Comparison of ENCODE assay signal across 23 cellular contexts in genomic region chr9:109255394-109255793, GRCh38.
A peak's percentile ranks its signal among the peaks of the same experiment; 100 is the strongest.
DNase-seq lines count a peak whose midpoint lies in the region; ATAC-seq and TF ChIP-seq lines count a peak whose summit lies in the region.
"Had no signal": no experiment of that assay in that cellular context is flagged by ENCODE, and none has a peak within 500 bp of the region (broad histone marks: within the 10 kb centered on the region; RNA-seq: fewer than 3 reads in every experiment).

No MANE protein-coding gene starts in this region.

- no peaks in the 10 kb centered on the region for H3K9me3 ChIP-seq in mammary epithelial cell (replicated peaks; ENCODE audit: insufficient read depth, low read length)
- no peaks in the 10 kb centered on the region for H3K9me3 ChIP-seq in Panc1 (ENCODE audit: control insufficient read depth, insufficient read depth, low read depth, low read length)
- no peaks in the 10 kb centered on the region for H3K9me3 ChIP-seq in thyroid gland
- H3K9me3 ChIP-seq: BLaER1 treated with 17β-estradiol and CSF1 and Interleukin-3, amounts not matched to agents 10 nM and 100 nM; SJSA1 had no signal

- no peak overlapping the region for H2AFZ ChIP-seq in mammary epithelial cell (ENCODE audit: low read depth, low read length)
- H2AFZ ChIP-seq: GM23338 had no signal

- BruUV-seq in MCF 10A (replicated peaks; lab: Mats Ljungman, UMichigan), result no TSS peak
- no TSS peak for BruUV-seq in mammary epithelial cell (replicated peaks; lab: Mats Ljungman, UMichigan)
- BruUV-seq in Panc1 (replicated peaks; lab: Mats Ljungman, UMichigan), result no TSS peak

- intact Hi-C loops in MCF 10A (cut with micrococcal nuclease), result loop anchor here (2.0 kb wide), 1 partner anchor 61 kb away; no protein-coding TSS in a partner anchor
- intact Hi-C loops in mammary epithelial cell (cut with micrococcal nuclease), result no loop called here
- intact Hi-C loops in Panc1 (cut with micrococcal nuclease; ENCODE audit: unreplicated experiment), result no loop called here
- intact Hi-C loops in thyroid gland (cut with DNase I), result no loop called here

- H3K27me3 ChIP-seq in mammary epithelial cell (ENCODE audit: insufficient read depth, low read length) (no peaks in the 10 kb centered on the region), Panc1 (ENCODE audit: control insufficient read depth, insufficient read depth, low read length) (no peaks in the 10 kb centered on the region), thyroid gland (no peaks in the 10 kb centered on the region)
- H3K27me3 ChIP-seq: BLaER1 treated with 17β-estradiol and CSF1 and Interleukin-3, amounts not matched to agents 10 nM and 100 nM; SJSA1 had no signal

- peaks cover 17% of the 10 kb centered on the region for H3K36me3 Mint-ChIP-seq in MCF 10A (ENCODE audit: insufficient read depth, unreplicated experiment)

- 94% methylated on average over 9 of the region's 15 CpGs for whole genome bisulfite sequencing in mammary epithelial cell (ENCODE audit: low coverage, missing lambda C conversion rate)
- 91 to 96% methylated on average over 15 of the region's 15 CpGs for WGBS in thyroid gland, 2 donors

- H4K20me1 ChIP-seq in mammary epithelial cell (ENCODE audit: insufficient read depth, low read length), result no peaks in the 10 kb centered on the region
- H4K20me1 ChIP-seq: BLaER1 treated with 17β-estradiol and CSF1 and Interleukin-3, amounts not matched to agents 10 nM and 100 nM had no signal

- H3K4me3 ChIP-seq in mammary epithelial cell (replicated peaks in 1 of 3; ENCODE audit: insufficient read depth in 1 of 3, low read depth in 2 of 3, low read length in 3 of 3) (no peak overlapping the region), Panc1 (ENCODE audit: low read depth in 2 of 2, low read length in 2 of 2) (no peak overlapping the region), thyroid gland (replicated peaks in 1 of 3) (no peak overlapping the region)
- H3K4me3 ChIP-seq: BLaER1 treated with 17β-estradiol and CSF1 and Interleukin-3, amounts not matched to agents 10 nM and 100 nM; GM23338; SJSA1 had no signal

- H3K4me2 ChIP-seq in mammary epithelial cell (ENCODE audit: insufficient read depth, low read depth, low read length), result no peak overlapping the region
- H3K4me2 ChIP-seq: BLaER1 treated with 17β-estradiol and CSF1 and Interleukin-3, amounts not matched to agents 10 nM and 100 nM; GM23338 had no signal

- no peak for DNase-seq in MCF 10A (ENCODE audit: unreplicated experiment)
- DNase-seq in mammary epithelial cell, result no peak
- no peak for DNase-seq in Panc1 (ENCODE audit: low read depth, low spot score)
- peak; percentile 70 for DNase-seq in left lobe of liver (ENCODE audit: low spot score)
- no peak for DNase-seq in thyroid gland
- no peak for DNase-seq in occipital lobe (lab: John Stamatoyannopoulos, UW)
- DNase-seq in stimulated activated CD4-positive, alpha-beta T cell treated with anti-CD3 and anti-CD28 coated beads, Interleukin-15, amount 100 ng/mL, for 24 hours, result no peak
- DNase-seq in activated CD4-positive, alpha-beta T cell treated with anti-CD3 and anti-CD28 coated beads for 1 hour, result no peak
- DNase-seq: 8988T; AML-193; CD4-positive, alpha-beta T cell; H9; Karpas-422; NCI-H1092 treated with DMSO at 0.1 percent for 48 hours; NCI-H1436; NCI-H187; NCI-H524; NCI-H748 treated with DMSO at 0.1 percent for 48 hours; Right ventricle myocardium superior; RPMI8226 had no signal

- peak overlapping the region; percentile 96 for H3K27ac Mint-ChIP-seq in MCF 10A (ENCODE audit: low read depth, unreplicated experiment)
- H3K27ac Mint-ChIP-seq: CD4-positive, alpha-beta T cell had no signal

- H3K4me1 Mint-ChIP-seq in MCF 10A (ENCODE audit: insufficient read depth, unreplicated experiment), result peaks cover 51% of the 10 kb centered on the region

- ATAC-seq in Panc1, result no peak
- peak; percentile 47 for ATAC-seq in left lobe of liver
- ATAC-seq: GM23338 had no signal

- H3K4me3 Mint-ChIP-seq in MCF 10A (ENCODE audit: unreplicated experiment), result no peak overlapping the region
- H3K4me3 Mint-ChIP-seq: CD4-positive, alpha-beta T cell; GM23338; H9 had no signal

- dilution Hi-C loops in mammary epithelial cell (cut with HindIII; ENCODE audit: low sequenced_read_pairs), result no loop called here

- H3K36me3 ChIP-seq in mammary epithelial cell (ENCODE audit: insufficient read depth, low read length), result no peaks in the 10 kb centered on the region
- no peaks in the 10 kb centered on the region for H3K36me3 ChIP-seq in Panc1 (ENCODE audit: control insufficient read depth, insufficient read depth, low read length)
- H3K36me3 ChIP-seq in thyroid gland, result no peaks in the 10 kb centered on the region
- H3K36me3 ChIP-seq: BLaER1 treated with 17β-estradiol and CSF1 and Interleukin-3, amounts not matched to agents 10 nM and 100 nM; SJSA1 had no signal

- TF ChIP-seq POLR2A in thyroid gland (IDR thresholded peaks at IDR 0.05), result no peak

- no peak overlapping the region for H3K9ac ChIP-seq in mammary epithelial cell (ENCODE audit: insufficient read depth, low read length)
- H3K9ac ChIP-seq: BLaER1 treated with 17β-estradiol and CSF1 and Interleukin-3, amounts not matched to agents 10 nM and 100 nM had no signal

- H3K27ac ChIP-seq in mammary epithelial cell (ENCODE audit: insufficient read depth, low read depth, low read length), result no peak overlapping the region
- peak overlapping the region; percentile 93 for H3K27ac ChIP-seq in Panc1 (ENCODE audit: low read length)
- H3K27ac ChIP-seq in thyroid gland, result peak overlapping the region; percentile 76 to 90 (median 86)
- H3K27ac ChIP-seq: BLaER1 treated with 17β-estradiol and CSF1 and Interleukin-3, amounts not matched to agents 10 nM and 100 nM had no signal

- POLR2A ChIA-PET in MCF 10A (lab: Yijun Ruan, JAX) (interaction anchor here (1.4 to 3.6 kb wide), 3 partner anchors 14 to 63 kb away, joined by 3 to 17 read pairs (median 13); no protein-coding TSS in a partner anchor), Panc1 (lab: Charles Lee) (no interaction called here)

- no peaks in the 10 kb centered on the region for H3K27me3 Mint-ChIP-seq in MCF 10A (ENCODE audit: insufficient read depth, unreplicated experiment)

- H3K9me3 Mint-ChIP-seq in MCF 10A (ENCODE audit: unreplicated experiment), result no peaks in the 10 kb centered on the region
- H3K9me3 Mint-ChIP-seq: CD4-positive, alpha-beta T cell; GM23338; H9 had no signal

- H3K4me1 ChIP-seq in mammary epithelial cell (ENCODE audit: insufficient read depth, low read length) (peaks cover 43% of the 10 kb centered on the region), Panc1 (ENCODE audit: control insufficient read depth, insufficient read depth, low read length) (peaks cover 56% of the 10 kb centered on the region), thyroid gland (peaks cover 49 to 63% of the 10 kb centered on the region in 2 donors)

- TF ChIP-seq CTCF in MCF 10A (IDR thresholded peaks at IDR 0.05; ENCODE audit: unreplicated experiment), result no peak
- no peak for TF ChIP-seq CTCF in mammary epithelial cell (conservative IDR thresholded peaks at IDR 0.05 in 1 of 2, IDR thresholded peaks at IDR 0.05 in 1 of 2; ENCODE audit: extremely low read depth in 1 of 2, insufficient read depth in 1 of 2, low read depth in 1 of 2, low read length in 2 of 2)
- no peak for TF ChIP-seq CTCF in Panc1 (IDR thresholded peaks at IDR 0.05)
- TF ChIP-seq CTCF in thyroid gland (IDR thresholded peaks at IDR 0.05), result no peak

- CTCF ChIA-PET in MCF 10A (lab: Yijun Ruan, JAX) (interaction anchor here (0.8 to 1.4 kb wide), 3 partner anchors 15 to 63 kb away, joined by 3 to 5 read pairs (median 4); no protein-coding TSS in a partner anchor), mammary epithelial cell (lab: Charles Lee; ENCODE audit: low non-redundant PET) (no interaction called here), Panc1 (lab: Charles Lee) (no interaction called here)

- H3K79me2 ChIP-seq in mammary epithelial cell (ENCODE audit: insufficient read depth, low read length), result no peaks in the 10 kb centered on the region

- in situ Hi-C loops in mammary epithelial cell (cut with MboI; ENCODE audit: low sequenced_read_pairs in 2 of 2), result loop anchor here in 1 of 2 donors (5.0 kb wide), 1 partner anchor 62 kb away; no protein-coding TSS in a partner anchor
- in situ Hi-C loops in Panc1 (cut with HindIII; ENCODE audit: low pct_unique_long_range_greater_than_20kb, low sequenced_read_pairs), result no loop called here
